Comparison of ENCODE assay signal across 28 cellular contexts in the genomic region with DNA sequence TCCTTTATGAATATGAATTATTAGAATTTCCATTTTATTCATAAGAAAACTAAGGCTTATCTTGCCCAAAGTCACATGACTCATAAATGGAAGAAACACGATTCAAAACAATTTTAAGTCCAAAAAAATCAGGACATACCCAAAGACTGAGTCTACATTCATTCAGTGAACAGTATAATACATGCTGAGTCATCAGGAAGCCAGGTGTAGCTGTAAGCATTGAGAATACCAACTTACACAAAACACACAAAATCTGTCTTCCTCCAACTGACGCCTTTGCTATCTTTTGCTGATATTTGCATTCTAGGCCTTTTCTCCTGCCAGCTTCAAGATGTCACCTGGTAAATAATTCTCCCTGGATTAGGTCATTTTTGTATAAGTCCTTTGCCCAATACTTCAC.
DNase-seq lines count a peak whose midpoint lies in the region; ATAC-seq, FAIRE-seq and TF ChIP-seq lines count a peak whose summit lies in the region.
"Had no signal": no experiment of that assay in that cellular context is flagged by ENCODE, and none has a peak within 500 bp of the region (broad histone marks: within the 10 kb centered on the region; RNA-seq: fewer than 3 reads in every experiment).

No MANE protein-coding gene starts in this region.

- no peak overlapping the region for H2AFZ ChIP-seq in K562 (ENCODE audit: low read depth, low read length)

- no peaks in the 10 kb centered on the region for H3K27me3 ChIP-seq in K562 (ENCODE audit: control insufficient read depth in 2 of 2, insufficient read depth in 2 of 2, low read length in 2 of 2)
- H3K27me3 ChIP-seq: tibial nerve had no signal

- in situ Hi-C loops in K562 (cut with MboI) = no loop called here

- no peaks in the 10 kb centered on the region for H4K20me1 ChIP-seq in K562 (replicated peaks; ENCODE audit: control insufficient read depth, insufficient read depth, low read length)

- TF ChIP-seq POLR2A in K562 (conservative IDR thresholded peaks at IDR 0.05) = no peak

- intact Hi-C loops in K562 (cut with micrococcal nuclease) (no loop called here), cardiac septum (cut with DNase I) (no loop called here)

- no peaks in the 10 kb centered on the region for H3K36me3 ChIP-seq in K562 (ENCODE audit: control insufficient read depth, insufficient read depth, low read length)
- H3K36me3 ChIP-seq: tibial nerve had no signal

- DNase-seq in ELR (ENCODE audit: low read depth) (peak; percentile 23), LHCN-M2 (ENCODE audit: low read depth) (peak; percentile 68), K562 (ENCODE audit: extremely low read depth in 1 of 4, low spot score in 3 of 4) (no peak), iris pigment epithelial cell (ENCODE audit: low read depth) (peak; percentile 8), cardiac septum (ENCODE audit: low spot score) (no peak), OCI-M1 (lab: John Stamatoyannopoulos, UW) (no peak)
- DNase-seq: activated CD4-positive, CD25-positive, alpha-beta regulatory T cell; activated gamma-delta T cell treated with Interleukin-2 at 50 U/mL for 16 hours; activated naive CD8-positive, alpha-beta T cell treated with anti-CD3 and anti-CD28 coated beads, Interleukin-2, amount 10 ng/mL, durations not matched to agents 7 days and 5 days; activated T-cell treated with anti-CD3 and anti-CD28 coated beads, Interleukin-2, amount 50 U/mL, for 48 hours; CD4-positive, alpha-beta memory T cell; cerebellar nuclear complex; glutamatergic neuron; left ventricle myocardium superior; NCI-H1694; NCI-H510A treated with DMSO at 0.1 percent for 48 hours; nucleus accumbens; psoas muscle; Right ventricle myocardium superior; stimulated activated CD4-positive, alpha-beta T cell treated with anti-CD3 and anti-CD28 coated beads, Interleukin-4, amount 100 ng/mL, for 1 hour; T-helper 17 cell had no signal

- H3K79me2 ChIP-seq in K562 (ENCODE audit: control insufficient read depth, insufficient read depth, low read length) = no peaks in the 10 kb centered on the region

- TF ChIP-seq EP300 in K562 (IDR thresholded peaks at IDR 0.05; ENCODE audit: low read length) = no peak

- no peaks in the 10 kb centered on the region for H3K4me1 ChIP-seq in K562 (replicated peaks in 1 of 2; ENCODE audit: control insufficient read depth in 2 of 2, insufficient read depth in 2 of 2, low read length in 2 of 2)
- H3K4me1 ChIP-seq: psoas muscle, tibial nerve had no signal

- ATAC-seq in K562 (no peak), GM18868 (IDR thresholded peaks at IDR 0.05; ENCODE audit: unreplicated experiment) (no peak), HG03571 (IDR thresholded peaks at IDR 0.05; ENCODE audit: unreplicated experiment) (no peak)
- ATAC-seq: left ventricle myocardium superior, psoas muscle, T-helper 17 cell had no signal

- TF ChIP-seq RAD21 in K562 (CRISPR knock-in tag; conservative IDR thresholded peaks at IDR 0.05 in 1 of 2, IDR thresholded peaks at IDR 0.05 in 1 of 2) = no peak

- CTCF ChIA-PET in K562 (lab: Yijun Ruan, JAX; ENCODE audit: low intra/inter-chr PET ratio) = no interaction called here

- no peak overlapping the region for H3K4me2 ChIP-seq in K562 (ENCODE audit: insufficient read depth, low read length)

- H3K9me3 ChIP-seq in K562 (replicated peaks; ENCODE audit: control insufficient read depth, insufficient read depth, low read depth, low read length) = no peaks in the 10 kb centered on the region
- H3K9me3 ChIP-seq: psoas muscle, tibial nerve had no signal

- BruUV-seq in K562 (replicated peaks; lab: Mats Ljungman, UMichigan) = no TSS peak

- H3K9me1 ChIP-seq in K562 (ENCODE audit: control insufficient read depth, insufficient read depth, low read length) = no peaks in the 10 kb centered on the region

- WGBS in K562 (ENCODE audit: insufficient coverage, low coverage, missing lambda C conversion rate) = 5% methylated on average over 2 of the region's 2 CpGs

- no peak overlapping the region for H3K4me3 ChIP-seq in K562
- H3K4me3 ChIP-seq: psoas muscle, tibial nerve had no signal

- TF ChIP-seq CTCF in K562 (IDR thresholded peaks at IDR 0.05 in 2 of 3, conservative IDR thresholded peaks at IDR 0.05 in 1 of 3; ENCODE audit: insufficient read depth in 2 of 3, low read depth in 1 of 3, low read length in 3 of 3) = no peak

- POLR2A ChIA-PET in K562 (lab: Yijun Ruan, JAX) = no interaction called here

- no peak for FAIRE-seq in K562 (lab: Jason Lieb, UNC)
- FAIRE-seq: endothelial cell of umbilical vein, GM12891, islet of Langerhans, TTC549 had no signal

- H3K27ac ChIP-seq in K562 (ENCODE audit: extremely low read depth, low read depth, low read length) = no peak overlapping the region
- H3K27ac ChIP-seq: psoas muscle, tibial nerve had no signal

- H3K9ac ChIP-seq in K562 (ENCODE audit: insufficient read depth in 1 of 2, low read depth in 2 of 2, low read length in 2 of 2) = no peak overlapping the region

TF ChIP-seq in K562, 482 proteins besides CTCF, POLR2A, EP300 and RAD21 (continues in another document):
- TF ChIP-seq ZNF436 (CRISPR knock-in tag; IDR thresholded peaks at IDR 0.05) = no peak
- no peak for TF ChIP-seq ZNF79 (CRISPR knock-in tag; IDR thresholded peaks at IDR 0.05; ENCODE audit: low read depth)
- TF ChIP-seq, protein P1, sequence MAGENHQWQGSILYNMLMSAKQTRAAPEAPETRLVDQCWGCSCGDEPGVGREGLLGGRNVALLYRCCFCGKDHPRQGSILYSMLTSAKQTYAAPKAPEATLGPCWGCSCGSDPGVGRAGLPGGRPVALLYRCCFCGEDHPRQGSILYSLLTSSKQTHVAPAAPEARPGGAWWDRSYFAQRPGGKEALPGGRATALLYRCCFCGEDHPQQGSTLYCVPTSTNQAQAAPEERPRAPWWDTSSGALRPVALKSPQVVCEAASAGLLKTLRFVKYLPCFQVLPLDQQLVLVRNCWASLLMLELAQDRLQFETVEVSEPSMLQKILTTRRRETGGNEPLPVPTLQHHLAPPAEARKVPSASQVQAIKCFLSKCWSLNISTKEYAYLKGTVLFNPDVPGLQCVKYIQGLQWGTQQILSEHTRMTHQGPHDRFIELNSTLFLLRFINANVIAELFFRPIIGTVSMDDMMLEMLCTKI (IDR thresholded peaks at IDR 0.05; ENCODE audit: partially characterized antibody) = no peak
- TF ChIP-seq SREBF2 (CRISPR knock-in tag; IDR thresholded peaks at IDR 0.05) = no peak
- TF ChIP-seq MAFF (IDR thresholded peaks at IDR 0.05; ENCODE audit: low read length) = peak; percentile 46
- TF ChIP-seq PTBP1 (IDR thresholded peaks at IDR 0.05; ENCODE audit: low read depth, low read length) = no peak
- peak; percentile 39; the same call in 1 of the 2 replicates for TF ChIP-seq MAFG (tag; conservative IDR thresholded peaks at IDR 0.05)
- TF ChIP-seq, protein P2, sequence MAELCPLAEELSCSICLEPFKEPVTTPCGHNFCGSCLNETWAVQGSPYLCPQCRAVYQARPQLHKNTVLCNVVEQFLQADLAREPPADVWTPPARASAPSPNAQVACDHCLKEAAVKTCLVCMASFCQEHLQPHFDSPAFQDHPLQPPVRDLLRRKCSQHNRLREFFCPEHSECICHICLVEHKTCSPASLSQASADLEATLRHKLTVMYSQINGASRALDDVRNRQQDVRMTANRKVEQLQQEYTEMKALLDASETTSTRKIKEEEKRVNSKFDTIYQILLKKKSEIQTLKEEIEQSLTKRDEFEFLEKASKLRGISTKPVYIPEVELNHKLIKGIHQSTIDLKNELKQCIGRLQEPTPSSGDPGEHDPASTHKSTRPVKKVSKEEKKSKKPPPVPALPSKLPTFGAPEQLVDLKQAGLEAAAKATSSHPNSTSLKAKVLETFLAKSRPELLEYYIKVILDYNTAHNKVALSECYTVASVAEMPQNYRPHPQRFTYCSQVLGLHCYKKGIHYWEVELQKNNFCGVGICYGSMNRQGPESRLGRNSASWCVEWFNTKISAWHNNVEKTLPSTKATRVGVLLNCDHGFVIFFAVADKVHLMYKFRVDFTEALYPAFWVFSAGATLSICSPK (IDR thresholded peaks at IDR 0.05; ENCODE audit: borderline replicate concordance) = no peak
- TF ChIP-seq IRF2 (CRISPR knock-in tag; IDR thresholded peaks at IDR 0.05) = no peak
- TF ChIP-seq BHLHE40 (IDR thresholded peaks at IDR 0.05; ENCODE audit: low read length) = no peak
- TF ChIP-seq MAFK (IDR thresholded peaks at IDR 0.05; ENCODE audit: low read length) = 0 out of 2 replicates have a peak, but pooled peaks have one; percentile 24
- peak; percentile 27 for TF ChIP-seq C11orf30 (IDR thresholded peaks at IDR 0.05; ENCODE audit: low read depth)
- TF ChIP-seq, protein P3, sequence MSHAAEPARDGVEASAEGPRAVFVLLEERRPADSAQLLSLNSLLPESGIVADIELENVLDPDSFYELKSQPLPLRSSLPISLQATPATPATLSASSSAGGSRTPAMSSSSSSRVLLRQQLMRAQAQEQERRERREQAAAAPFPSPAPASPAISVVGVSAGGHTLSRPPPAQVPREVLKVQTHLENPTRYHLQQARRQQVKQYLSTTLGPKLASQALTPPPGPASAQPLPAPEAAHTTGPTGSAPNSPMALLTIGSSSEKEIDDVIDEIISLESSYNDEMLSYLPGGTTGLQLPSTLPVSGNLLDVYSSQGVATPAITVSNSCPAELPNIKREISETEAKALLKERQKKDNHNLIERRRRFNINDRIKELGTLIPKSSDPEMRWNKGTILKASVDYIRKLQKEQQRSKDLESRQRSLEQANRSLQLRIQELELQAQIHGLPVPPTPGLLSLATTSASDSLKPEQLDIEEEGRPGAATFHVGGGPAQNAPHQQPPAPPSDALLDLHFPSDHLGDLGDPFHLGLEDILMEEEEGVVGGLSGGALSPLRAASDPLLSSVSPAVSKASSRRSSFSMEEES (CRISPR knock-in tag; IDR thresholded peaks at IDR 0.05) = peak; percentile 41; the same call in 1 of the 2 replicates
- peak; percentile 36; the same call in 1 of the 2 replicates for TF ChIP-seq ZNF316 (IDR thresholded peaks at IDR 0.05)
- TF ChIP-seq ATF7 (IDR thresholded peaks at IDR 0.05) = no peak
- TF ChIP-seq ZNF140 (CRISPR knock-in tag; IDR thresholded peaks at IDR 0.05) = no peak
- no peak for TF ChIP-seq XRCC4 (IDR thresholded peaks at IDR 0.05; ENCODE audit: extremely low read depth, insufficient read depth, insufficient read length)
- no peak for TF ChIP-seq SRSF1 (IDR thresholded peaks at IDR 0.05; ENCODE audit: low read depth, low read length)
- TF ChIP-seq ZZZ3 (IDR thresholded peaks at IDR 0.05) = no peak
- no peak for TF ChIP-seq NFRKB (IDR thresholded peaks at IDR 0.05; ENCODE audit: low read depth)

Comparison
In these comparisons a context has a peak if more than half of its experiments do, and no peak if none do; other contexts are left out.
1. DNase-seq: peak in ELR (single experiment), LHCN-M2 (single experiment) and iris pigment epithelial cell (single experiment); none in K562 (0 of 4), cardiac septum (single experiment) and OCI-M1 (single experiment).